In genomic region chr12:49644620-49644994, GRCh38 we compare ENCODE assay signal across 2 cellular contexts.
A peak's percentile ranks its signal among the peaks of the same experiment; 100 is the strongest.
TF ChIP-seq lines count a peak whose summit lies in the region.

No MANE protein-coding gene starts in this region.

TF ChIP-seq in GM23338, 12 proteins besides CTCF, POLR2A, EP300 and RAD21:
- no peak for TF ChIP-seq EZH2 (IDR thresholded peaks at IDR 0.05; ENCODE audit: low read depth, unreplicated experiment)
- no peak for TF ChIP-seq REST (IDR thresholded peaks at IDR 0.05; ENCODE audit: unreplicated experiment)
- TF ChIP-seq NANOG (IDR thresholded peaks at IDR 0.05; ENCODE audit: borderline replicate concordance), result no peak
- no peak for TF ChIP-seq EZH2phosphoT487 (IDR thresholded peaks at IDR 0.05; ENCODE audit: unreplicated experiment)
- TF ChIP-seq CREB1 (CRISPR knock-in tag; IDR thresholded peaks at IDR 0.05; ENCODE audit: low read depth), result no peak
- TF ChIP-seq ZNF114 (CRISPR knock-in tag; IDR thresholded peaks at IDR 0.05), result no peak
- TF ChIP-seq POLR2AphosphoS5 (IDR thresholded peaks at IDR 0.05; ENCODE audit: low read depth), result no peak
- no peak for TF ChIP-seq JUNB (IDR thresholded peaks at IDR 0.05; ENCODE audit: unreplicated experiment)
- TF ChIP-seq STAT1 (IDR thresholded peaks at IDR 0.05; ENCODE audit: unreplicated experiment), result no peak
- no peak for TF ChIP-seq ZNF331 (CRISPR knock-in tag; IDR thresholded peaks at IDR 0.05; ENCODE audit: low read depth)
- TF ChIP-seq ETS1 (IDR thresholded peaks at IDR 0.05), result no peak
- TF ChIP-seq, protein P1, sequence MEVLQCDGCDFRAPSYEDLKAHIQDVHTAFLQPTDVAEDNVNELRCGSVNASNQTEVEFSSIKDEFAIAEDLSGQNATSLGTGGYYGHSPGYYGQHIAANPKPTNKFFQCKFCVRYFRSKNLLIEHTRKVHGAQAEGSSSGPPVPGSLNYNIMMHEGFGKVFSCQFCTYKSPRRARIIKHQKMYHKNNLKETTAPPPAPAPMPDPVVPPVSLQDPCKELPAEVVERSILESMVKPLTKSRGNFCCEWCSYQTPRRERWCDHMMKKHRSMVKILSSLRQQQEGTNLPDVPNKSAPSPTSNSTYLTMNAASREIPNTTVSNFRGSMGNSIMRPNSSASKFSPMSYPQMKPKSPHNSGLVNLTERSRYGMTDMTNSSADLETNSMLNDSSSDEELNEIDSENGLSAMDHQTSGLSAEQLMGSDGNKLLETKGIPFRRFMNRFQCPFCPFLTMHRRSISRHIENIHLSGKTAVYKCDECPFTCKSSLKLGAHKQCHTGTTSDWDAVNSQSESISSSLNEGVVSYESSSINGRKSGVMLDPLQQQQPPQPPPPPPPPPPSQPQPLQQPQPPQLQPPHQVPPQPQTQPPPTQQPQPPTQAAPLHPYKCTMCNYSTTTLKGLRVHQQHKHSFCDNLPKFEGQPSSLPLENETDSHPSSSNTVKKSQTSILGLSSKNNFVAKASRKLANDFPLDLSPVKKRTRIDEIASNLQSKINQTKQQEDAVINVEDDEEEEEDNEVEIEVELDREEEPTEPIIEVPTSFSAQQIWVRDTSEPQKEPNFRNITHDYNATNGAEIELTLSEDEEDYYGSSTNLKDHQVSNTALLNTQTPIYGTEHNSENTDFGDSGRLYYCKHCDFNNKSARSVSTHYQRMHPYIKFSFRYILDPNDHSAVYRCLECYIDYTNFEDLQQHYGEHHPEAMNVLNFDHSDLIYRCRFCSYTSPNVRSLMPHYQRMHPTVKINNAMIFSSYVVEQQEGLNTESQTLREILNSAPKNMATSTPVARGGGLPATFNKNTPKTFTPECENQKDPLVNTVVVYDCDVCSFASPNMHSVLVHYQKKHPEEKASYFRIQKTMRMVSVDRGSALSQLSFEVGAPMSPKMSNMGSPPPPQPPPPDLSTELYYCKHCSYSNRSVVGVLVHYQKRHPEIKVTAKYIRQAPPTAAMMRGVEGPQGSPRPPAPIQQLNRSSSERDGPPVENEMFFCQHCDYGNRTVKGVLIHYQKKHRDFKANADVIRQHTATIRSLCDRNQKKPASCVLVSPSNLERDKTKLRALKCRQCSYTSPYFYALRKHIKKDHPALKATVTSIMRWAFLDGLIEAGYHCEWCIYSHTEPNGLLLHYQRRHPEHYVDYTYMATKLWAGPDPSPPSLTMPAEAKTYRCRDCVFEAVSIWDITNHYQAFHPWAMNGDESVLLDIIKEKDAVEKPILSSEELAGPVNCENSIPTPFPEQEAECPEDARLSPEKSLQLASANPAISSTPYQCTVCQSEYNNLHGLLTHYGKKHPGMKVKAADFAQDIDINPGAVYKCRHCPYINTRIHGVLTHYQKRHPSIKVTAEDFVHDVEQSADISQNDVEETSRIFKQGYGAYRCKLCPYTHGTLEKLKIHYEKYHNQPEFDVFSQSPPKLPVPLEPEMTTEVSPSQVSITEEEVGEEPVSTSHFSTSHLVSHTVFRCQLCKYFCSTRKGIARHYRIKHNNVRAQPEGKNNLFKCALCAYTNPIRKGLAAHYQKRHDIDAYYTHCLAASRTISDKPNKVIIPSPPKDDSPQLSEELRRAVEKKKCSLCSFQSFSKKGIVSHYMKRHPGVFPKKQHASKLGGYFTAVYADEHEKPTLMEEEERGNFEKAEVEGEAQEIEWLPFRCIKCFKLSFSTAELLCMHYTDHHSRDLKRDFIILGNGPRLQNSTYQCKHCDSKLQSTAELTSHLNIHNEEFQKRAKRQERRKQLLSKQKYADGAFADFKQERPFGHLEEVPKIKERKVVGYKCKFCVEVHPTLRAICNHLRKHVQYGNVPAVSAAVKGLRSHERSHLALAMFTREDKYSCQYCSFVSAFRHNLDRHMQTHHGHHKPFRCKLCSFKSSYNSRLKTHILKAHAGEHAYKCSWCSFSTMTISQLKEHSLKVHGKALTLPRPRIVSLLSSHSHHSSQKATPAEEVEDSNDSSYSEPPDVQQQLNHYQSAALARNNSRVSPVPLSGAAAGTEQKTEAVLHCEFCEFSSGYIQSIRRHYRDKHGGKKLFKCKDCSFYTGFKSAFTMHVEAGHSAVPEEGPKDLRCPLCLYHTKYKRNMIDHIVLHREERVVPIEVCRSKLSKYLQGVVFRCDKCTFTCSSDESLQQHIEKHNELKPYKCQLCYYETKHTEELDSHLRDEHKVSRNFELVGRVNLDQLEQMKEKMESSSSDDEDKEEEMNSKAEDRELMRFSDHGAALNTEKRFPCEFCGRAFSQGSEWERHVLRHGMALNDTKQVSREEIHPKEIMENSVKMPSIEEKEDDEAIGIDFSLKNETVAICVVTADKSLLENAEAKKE (CRISPR knock-in tag; IDR thresholded peaks at IDR 0.05), result no peak

TF ChIP-seq in HepG2, 621 proteins besides CTCF, POLR2A, EP300 and RAD21:
- TF ChIP-seq ZNF501 (CRISPR knock-in tag; IDR thresholded peaks at IDR 0.05), result 0 out of 2 replicates have a peak, but pooled peaks have one; percentile 39
- TF ChIP-seq ZNF556 (CRISPR knock-in tag; IDR thresholded peaks at IDR 0.05; ENCODE audit: borderline replicate concordance), result no peak
- TF ChIP-seq, protein P2, sequence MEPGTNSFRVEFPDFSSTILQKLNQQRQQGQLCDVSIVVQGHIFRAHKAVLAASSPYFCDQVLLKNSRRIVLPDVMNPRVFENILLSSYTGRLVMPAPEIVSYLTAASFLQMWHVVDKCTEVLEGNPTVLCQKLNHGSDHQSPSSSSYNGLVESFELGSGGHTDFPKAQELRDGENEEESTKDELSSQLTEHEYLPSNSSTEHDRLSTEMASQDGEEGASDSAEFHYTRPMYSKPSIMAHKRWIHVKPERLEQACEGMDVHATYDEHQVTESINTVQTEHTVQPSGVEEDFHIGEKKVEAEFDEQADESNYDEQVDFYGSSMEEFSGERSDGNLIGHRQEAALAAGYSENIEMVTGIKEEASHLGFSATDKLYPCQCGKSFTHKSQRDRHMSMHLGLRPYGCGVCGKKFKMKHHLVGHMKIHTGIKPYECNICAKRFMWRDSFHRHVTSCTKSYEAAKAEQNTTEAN (CRISPR knock-in tag; conservative IDR thresholded peaks at IDR 0.05), result no peak
- TF ChIP-seq BHLHE40 (IDR thresholded peaks at IDR 0.05; ENCODE audit: low read length), result no peak
- TF ChIP-seq ZNF768 (CRISPR knock-in tag; IDR thresholded peaks at IDR 0.05), result no peak
- TF ChIP-seq ZNF737 (CRISPR knock-in tag; IDR thresholded peaks at IDR 0.05; ENCODE audit: borderline replicate concordance), result no peak
- TF ChIP-seq TARDBP (CRISPR knock-in tag; IDR thresholded peaks at IDR 0.05), result no peak
- no peak for TF ChIP-seq EHMT2 (IDR thresholded peaks at IDR 0.05; ENCODE audit: borderline replicate concordance, low read depth, low read length)
- TF ChIP-seq ZFX (CRISPR knock-in tag; IDR thresholded peaks at IDR 0.05; ENCODE audit: low read depth), result 0 out of 2 replicates have a peak, but pooled peaks have one; percentile 22
- TF ChIP-seq KAT2B (IDR thresholded peaks at IDR 0.05; ENCODE audit: borderline replicate concordance, low read depth, low read length), result no peak
- TF ChIP-seq SMC3 (IDR thresholded peaks at IDR 0.05; ENCODE audit: low read length), result peak; percentile 82
- TF ChIP-seq THAP11 (CRISPR knock-in tag; IDR thresholded peaks at IDR 0.05), result no peak
- TF ChIP-seq ZNF746 (CRISPR knock-in tag; IDR thresholded peaks at IDR 0.05), result no peak
- TF ChIP-seq GZF1 (CRISPR knock-in tag; IDR thresholded peaks at IDR 0.05), result no peak
- TF ChIP-seq ZNF883 (CRISPR knock-in tag; IDR thresholded peaks at IDR 0.05; ENCODE audit: not compliant biosample characterization), result no peak
- TF ChIP-seq CEBPB (IDR thresholded peaks at IDR 0.05; ENCODE audit: borderline replicate concordance, low read depth, low read length), result no peak
- TF ChIP-seq BCL6 (CRISPR knock-in tag; IDR thresholded peaks at IDR 0.05), result no peak
- TF ChIP-seq ZNF329 (CRISPR knock-in tag; IDR thresholded peaks at IDR 0.05; ENCODE audit: low read depth), result peak; percentile 65; the same call in 1 of the 2 replicates
- TF ChIP-seq STAG1 (CRISPR knock-in tag; IDR thresholded peaks at IDR 0.05), result peak; percentile 88
- no peak for TF ChIP-seq ZNF546 (CRISPR knock-in tag; conservative IDR thresholded peaks at IDR 0.05)
- 0 out of 2 replicates have a peak, but pooled peaks have one; percentile 28 for TF ChIP-seq NFYB (CRISPR knock-in tag; IDR thresholded peaks at IDR 0.05)
- no peak for TF ChIP-seq ZBTB38 (CRISPR knock-in tag; IDR thresholded peaks at IDR 0.05)
- TF ChIP-seq ZNF24 (IDR thresholded peaks at IDR 0.05), result no peak
- TF ChIP-seq SP2 (CRISPR knock-in tag; IDR thresholded peaks at IDR 0.05), result peak; percentile 63
- peak; percentile 73 for TF ChIP-seq MNT (IDR thresholded peaks at IDR 0.05)
- TF ChIP-seq ARNT2 (CRISPR knock-in tag; IDR thresholded peaks at IDR 0.05; ENCODE audit: low read depth), result 0 out of 2 replicates have a peak, but pooled peaks have one; percentile 22
- no peak for TF ChIP-seq AGO1 (IDR thresholded peaks at IDR 0.05; ENCODE audit: low read depth, low read length, poor library complexity, severe bottlenecking)
- TF ChIP-seq ATAD3A (CRISPR knock-in tag; IDR thresholded peaks at IDR 0.05), result no peak
- no peak for TF ChIP-seq ZSCAN29 (CRISPR knock-in tag; conservative IDR thresholded peaks at IDR 0.05)
- peak; percentile 31 for TF ChIP-seq XRCC5 (optimal IDR thresholded peaks at IDR 0.05; ENCODE audit: low read length)
- TF ChIP-seq ZNF850 (CRISPR knock-in tag; conservative IDR thresholded peaks at IDR 0.05), result no peak
- TF ChIP-seq PTBP1 (IDR thresholded peaks at IDR 0.05; ENCODE audit: low read depth, low read length, poor library complexity, severe bottlenecking), result no peak
- no peak for TF ChIP-seq FIP1L1 (IDR thresholded peaks at IDR 0.05; ENCODE audit: borderline replicate concordance, insufficient read depth, low read depth, low read length)
- no peak for TF ChIP-seq ZNF543 (CRISPR knock-in tag; IDR thresholded peaks at IDR 0.05)
- no peak for TF ChIP-seq CCDC6 (CRISPR knock-in tag; IDR thresholded peaks at IDR 0.05)
- no peak for TF ChIP-seq CBFB (CRISPR knock-in tag; IDR thresholded peaks at IDR 0.05)
- no peak for TF ChIP-seq SAFB2 (CRISPR knock-in tag; IDR thresholded peaks at IDR 0.05; ENCODE audit: borderline replicate concordance, low read depth)
- TF ChIP-seq NFYC (CRISPR knock-in tag; IDR thresholded peaks at IDR 0.05), result peak; percentile 56; the same call in 1 of the 2 replicates
- TF ChIP-seq ZNF747 (CRISPR knock-in tag; IDR thresholded peaks at IDR 0.05; ENCODE audit: borderline replicate concordance), result no peak
- no peak for TF ChIP-seq ZNF432 (CRISPR knock-in tag; IDR thresholded peaks at IDR 0.05; ENCODE audit: borderline replicate concordance)
- no peak for TF ChIP-seq CHCHD3 (CRISPR knock-in tag; IDR thresholded peaks at IDR 0.05)
- peak; percentile 36; the same call in 1 of the 2 replicates for TF ChIP-seq HNF1B (CRISPR knock-in tag; IDR thresholded peaks at IDR 0.05)
- TF ChIP-seq KDM5B (CRISPR knock-in tag; IDR thresholded peaks at IDR 0.05; ENCODE audit: borderline replicate concordance), result no peak
- no peak for TF ChIP-seq RBM39 (IDR thresholded peaks at IDR 0.05; ENCODE audit: low read depth, low read length, poor library complexity, severe bottlenecking)
- no peak for TF ChIP-seq MEIS2 (CRISPR knock-in tag; IDR thresholded peaks at IDR 0.05)
- TF ChIP-seq SALL1 (CRISPR knock-in tag; IDR thresholded peaks at IDR 0.05), result 0 out of 2 replicates have a peak, but pooled peaks have one; percentile 25
- TF ChIP-seq ZNF230 (CRISPR knock-in tag; IDR thresholded peaks at IDR 0.05), result no peak
